Comparison of ENCODE assay signal across 1 cellular context in the genomic region with DNA sequence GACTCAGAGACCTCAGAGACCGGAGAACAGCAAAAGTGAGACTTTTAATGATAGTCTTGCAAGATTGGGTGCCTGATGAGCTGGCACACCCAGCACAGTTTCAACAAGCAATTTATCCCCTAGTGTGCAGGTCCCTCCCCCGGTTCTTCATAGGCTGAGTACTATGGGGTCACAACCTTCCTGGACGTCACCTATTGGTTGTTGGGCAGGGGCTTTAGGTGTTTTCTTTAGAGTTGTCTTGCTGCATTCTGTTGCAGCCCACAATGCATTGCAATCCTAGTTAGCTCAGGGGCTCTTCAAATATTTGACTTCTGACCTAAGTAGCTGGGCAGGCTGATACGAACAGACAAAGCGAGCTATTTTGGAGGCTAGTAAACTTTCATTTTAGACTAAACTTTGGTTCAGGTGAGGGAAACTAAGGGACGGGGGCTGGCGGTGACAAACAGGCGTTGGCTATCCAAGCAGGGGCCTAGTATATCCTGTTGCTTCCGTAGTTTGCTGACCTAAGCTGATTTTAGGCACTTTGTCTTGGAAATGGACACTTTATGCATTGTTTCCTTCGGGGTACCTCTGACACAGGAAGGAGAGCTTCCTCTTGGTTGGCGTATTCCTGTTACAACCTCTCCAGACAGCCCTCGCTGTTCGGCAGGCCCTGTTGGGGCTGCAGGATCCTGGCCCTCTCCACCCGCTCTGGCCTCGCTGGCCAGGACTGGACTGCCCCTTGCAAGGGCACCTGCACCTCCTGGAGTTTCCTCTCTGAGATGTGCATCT.
TF ChIP-seq lines count a peak whose summit lies in the region.

No MANE protein-coding gene starts in this region.

TF ChIP-seq in HepG2, 621 proteins besides CTCF, POLR2A, EP300 and RAD21 (continued from another document and continues in another):
- TF ChIP-seq ZNF510 (CRISPR knock-in tag; IDR thresholded peaks at IDR 0.05; ENCODE audit: low read depth) (no peak), ZNF496 (CRISPR knock-in tag; IDR thresholded peaks at IDR 0.05; ENCODE audit: insufficient replicate concordance) (no peak), KLF13 (CRISPR knock-in tag; IDR thresholded peaks at IDR 0.05) (no peak), PCBP2 (optimal IDR thresholded peaks at IDR 0.05; ENCODE audit: low read depth, low read length, poor library complexity, severe bottlenecking) (no peak), SETDB1 (CRISPR knock-in tag; IDR thresholded peaks at IDR 0.05; ENCODE audit: borderline replicate concordance) (no peak), ZNF24 (IDR thresholded peaks at IDR 0.05) (no peak), ZFP41 (CRISPR knock-in tag; IDR thresholded peaks at IDR 0.05; ENCODE audit: borderline replicate concordance) (no peak), CENPX (CRISPR knock-in tag; IDR thresholded peaks at IDR 0.05) (no peak), SIN3A (IDR thresholded peaks at IDR 0.05; ENCODE audit: borderline replicate concordance, low read depth, low read length) (peak; percentile 85), ZNF747 (CRISPR knock-in tag; IDR thresholded peaks at IDR 0.05; ENCODE audit: borderline replicate concordance) (0 out of 2 replicates have a peak, but pooled peaks have one; percentile 16), ZNF567 (CRISPR knock-in tag; IDR thresholded peaks at IDR 0.05; ENCODE audit: borderline replicate concordance) (no peak), NR2F6 (IDR thresholded peaks at IDR 0.05) (peak; percentile 81), NR2F6 (CRISPR knock-in tag; IDR thresholded peaks at IDR 0.05) (peak; percentile 63), MIER2 (CRISPR knock-in tag; IDR thresholded peaks at IDR 0.05) (no peak), TCF7 (IDR thresholded peaks at IDR 0.05; ENCODE audit: low read depth) (no peak), ZNF160 (CRISPR knock-in tag; IDR thresholded peaks at IDR 0.05) (peak; percentile 12; the same call in 1 of the 2 replicates), SP4 (CRISPR knock-in tag; IDR thresholded peaks at IDR 0.05) (peak; percentile 16), CCAR2 (optimal IDR thresholded peaks at IDR 0.05; ENCODE audit: low read depth, low read length) (no peak), ZFAT (CRISPR knock-in tag; conservative IDR thresholded peaks at IDR 0.05) (no peak), FOXA1 (IDR thresholded peaks at IDR 0.05) (no peak), FOXA1 (CRISPR knock-in tag; IDR thresholded peaks at IDR 0.05) (peak; percentile 40; the same call in 1 of the 2 replicates), ZNF703 (CRISPR knock-in tag; IDR thresholded peaks at IDR 0.05; ENCODE audit: borderline replicate concordance) (no peak; the same call in 1 of the 2 replicates), PHF5A (CRISPR knock-in tag; IDR thresholded peaks at IDR 0.05; ENCODE audit: low read depth, unreplicated experiment) (peak; percentile 62), ZBTB21 (CRISPR knock-in tag; IDR thresholded peaks at IDR 0.05) (no peak), IRF2 (CRISPR knock-in tag; IDR thresholded peaks at IDR 0.05) (peak; percentile 60; the same call in 1 of the 2 replicates), ZBTB42 (CRISPR knock-in tag; IDR thresholded peaks at IDR 0.05) (no peak), ZNF326 (CRISPR knock-in tag; IDR thresholded peaks at IDR 0.05; ENCODE audit: borderline replicate concordance) (no peak), POGZ (CRISPR knock-in tag; IDR thresholded peaks at IDR 0.05) (no peak; the same call in 1 of the 2 replicates), ZNF431 (CRISPR knock-in tag; IDR thresholded peaks at IDR 0.05; ENCODE audit: borderline replicate concordance, low read depth) (0 out of 2 replicates have a peak, but pooled peaks have one; percentile 43), ZNF674 (CRISPR knock-in tag; IDR thresholded peaks at IDR 0.05; ENCODE audit: low read depth) (no peak), ZNF546 (CRISPR knock-in tag; conservative IDR thresholded peaks at IDR 0.05) (no peak)
- TF ChIP-seq, protein P1, sequence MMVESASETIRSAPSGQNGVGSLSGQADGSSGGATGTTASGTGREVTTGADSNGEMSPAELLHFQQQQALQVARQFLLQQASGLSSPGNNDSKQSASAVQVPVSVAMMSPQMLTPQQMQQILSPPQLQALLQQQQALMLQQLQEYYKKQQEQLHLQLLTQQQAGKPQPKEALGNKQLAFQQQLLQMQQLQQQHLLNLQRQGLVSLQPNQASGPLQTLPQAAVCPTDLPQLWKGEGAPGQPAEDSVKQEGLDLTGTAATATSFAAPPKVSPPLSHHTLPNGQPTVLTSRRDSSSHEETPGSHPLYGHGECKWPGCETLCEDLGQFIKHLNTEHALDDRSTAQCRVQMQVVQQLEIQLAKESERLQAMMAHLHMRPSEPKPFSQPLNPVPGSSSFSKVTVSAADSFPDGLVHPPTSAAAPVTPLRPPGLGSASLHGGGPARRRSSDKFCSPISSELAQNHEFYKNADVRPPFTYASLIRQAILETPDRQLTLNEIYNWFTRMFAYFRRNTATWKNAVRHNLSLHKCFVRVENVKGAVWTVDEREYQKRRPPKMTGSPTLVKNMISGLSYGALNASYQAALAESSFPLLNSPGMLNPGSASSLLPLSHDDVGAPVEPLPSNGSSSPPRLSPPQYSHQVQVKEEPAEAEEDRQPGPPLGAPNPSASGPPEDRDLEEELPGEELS (CRISPR knock-in tag; IDR thresholded peaks at IDR 0.05): 0 out of 2 replicates have a peak, but pooled peaks have one; percentile 9
- TF ChIP-seq, protein P2, sequence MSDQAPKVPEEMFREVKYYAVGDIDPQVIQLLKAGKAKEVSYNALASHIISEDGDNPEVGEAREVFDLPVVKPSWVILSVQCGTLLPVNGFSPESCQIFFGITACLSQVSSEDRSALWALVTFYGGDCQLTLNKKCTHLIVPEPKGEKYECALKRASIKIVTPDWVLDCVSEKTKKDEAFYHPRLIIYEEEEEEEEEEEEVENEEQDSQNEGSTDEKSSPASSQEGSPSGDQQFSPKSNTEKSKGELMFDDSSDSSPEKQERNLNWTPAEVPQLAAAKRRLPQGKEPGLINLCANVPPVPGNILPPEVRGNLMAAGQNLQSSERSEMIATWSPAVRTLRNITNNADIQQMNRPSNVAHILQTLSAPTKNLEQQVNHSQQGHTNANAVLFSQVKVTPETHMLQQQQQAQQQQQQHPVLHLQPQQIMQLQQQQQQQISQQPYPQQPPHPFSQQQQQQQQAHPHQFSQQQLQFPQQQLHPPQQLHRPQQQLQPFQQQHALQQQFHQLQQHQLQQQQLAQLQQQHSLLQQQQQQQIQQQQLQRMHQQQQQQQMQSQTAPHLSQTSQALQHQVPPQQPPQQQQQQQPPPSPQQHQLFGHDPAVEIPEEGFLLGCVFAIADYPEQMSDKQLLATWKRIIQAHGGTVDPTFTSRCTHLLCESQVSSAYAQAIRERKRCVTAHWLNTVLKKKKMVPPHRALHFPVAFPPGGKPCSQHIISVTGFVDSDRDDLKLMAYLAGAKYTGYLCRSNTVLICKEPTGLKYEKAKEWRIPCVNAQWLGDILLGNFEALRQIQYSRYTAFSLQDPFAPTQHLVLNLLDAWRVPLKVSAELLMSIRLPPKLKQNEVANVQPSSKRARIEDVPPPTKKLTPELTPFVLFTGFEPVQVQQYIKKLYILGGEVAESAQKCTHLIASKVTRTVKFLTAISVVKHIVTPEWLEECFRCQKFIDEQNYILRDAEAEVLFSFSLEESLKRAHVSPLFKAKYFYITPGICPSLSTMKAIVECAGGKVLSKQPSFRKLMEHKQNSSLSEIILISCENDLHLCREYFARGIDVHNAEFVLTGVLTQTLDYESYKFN (CRISPR knock-in tag; conservative IDR thresholded peaks at IDR 0.05): peak; percentile 72
- TF ChIP-seq, protein P3, sequence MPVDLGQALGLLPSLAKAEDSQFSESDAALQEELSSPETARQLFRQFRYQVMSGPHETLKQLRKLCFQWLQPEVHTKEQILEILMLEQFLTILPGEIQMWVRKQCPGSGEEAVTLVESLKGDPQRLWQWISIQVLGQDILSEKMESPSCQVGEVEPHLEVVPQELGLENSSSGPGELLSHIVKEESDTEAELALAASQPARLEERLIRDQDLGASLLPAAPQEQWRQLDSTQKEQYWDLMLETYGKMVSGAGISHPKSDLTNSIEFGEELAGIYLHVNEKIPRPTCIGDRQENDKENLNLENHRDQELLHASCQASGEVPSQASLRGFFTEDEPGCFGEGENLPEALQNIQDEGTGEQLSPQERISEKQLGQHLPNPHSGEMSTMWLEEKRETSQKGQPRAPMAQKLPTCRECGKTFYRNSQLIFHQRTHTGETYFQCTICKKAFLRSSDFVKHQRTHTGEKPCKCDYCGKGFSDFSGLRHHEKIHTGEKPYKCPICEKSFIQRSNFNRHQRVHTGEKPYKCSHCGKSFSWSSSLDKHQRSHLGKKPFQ (CRISPR knock-in tag; IDR thresholded peaks at IDR 0.05; ENCODE audit: insufficient replicate concordance): no peak
- TF ChIP-seq, protein P4, sequence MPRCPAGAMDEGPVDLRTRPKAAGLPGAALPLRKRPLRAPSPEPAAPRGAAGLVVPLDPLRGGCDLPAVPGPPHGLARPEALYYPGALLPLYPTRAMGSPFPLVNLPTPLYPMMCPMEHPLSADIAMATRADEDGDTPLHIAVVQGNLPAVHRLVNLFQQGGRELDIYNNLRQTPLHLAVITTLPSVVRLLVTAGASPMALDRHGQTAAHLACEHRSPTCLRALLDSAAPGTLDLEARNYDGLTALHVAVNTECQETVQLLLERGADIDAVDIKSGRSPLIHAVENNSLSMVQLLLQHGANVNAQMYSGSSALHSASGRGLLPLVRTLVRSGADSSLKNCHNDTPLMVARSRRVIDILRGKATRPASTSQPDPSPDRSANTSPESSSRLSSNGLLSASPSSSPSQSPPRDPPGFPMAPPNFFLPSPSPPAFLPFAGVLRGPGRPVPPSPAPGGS (CRISPR knock-in tag; IDR thresholded peaks at IDR 0.05): no peak; the same call in 1 of the 2 replicates
- TF ChIP-seq, protein P5, sequence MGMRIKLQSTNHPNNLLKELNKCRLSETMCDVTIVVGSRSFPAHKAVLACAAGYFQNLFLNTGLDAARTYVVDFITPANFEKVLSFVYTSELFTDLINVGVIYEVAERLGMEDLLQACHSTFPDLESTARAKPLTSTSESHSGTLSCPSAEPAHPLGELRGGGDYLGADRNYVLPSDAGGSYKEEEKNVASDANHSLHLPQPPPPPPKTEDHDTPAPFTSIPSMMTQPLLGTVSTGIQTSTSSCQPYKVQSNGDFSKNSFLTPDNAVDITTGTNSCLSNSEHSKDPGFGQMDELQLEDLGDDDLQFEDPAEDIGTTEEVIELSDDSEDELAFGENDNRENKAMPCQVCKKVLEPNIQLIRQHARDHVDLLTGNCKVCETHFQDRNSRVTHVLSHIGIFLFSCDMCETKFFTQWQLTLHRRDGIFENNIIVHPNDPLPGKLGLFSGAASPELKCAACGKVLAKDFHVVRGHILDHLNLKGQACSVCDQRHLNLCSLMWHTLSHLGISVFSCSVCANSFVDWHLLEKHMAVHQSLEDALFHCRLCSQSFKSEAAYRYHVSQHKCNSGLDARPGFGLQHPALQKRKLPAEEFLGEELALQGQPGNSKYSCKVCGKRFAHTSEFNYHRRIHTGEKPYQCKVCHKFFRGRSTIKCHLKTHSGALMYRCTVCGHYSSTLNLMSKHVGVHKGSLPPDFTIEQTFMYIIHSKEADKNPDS (CRISPR knock-in tag; IDR thresholded peaks at IDR 0.05): 0 out of 2 replicates have a peak, but pooled peaks have one; percentile 31
- TF ChIP-seq, protein P6, sequence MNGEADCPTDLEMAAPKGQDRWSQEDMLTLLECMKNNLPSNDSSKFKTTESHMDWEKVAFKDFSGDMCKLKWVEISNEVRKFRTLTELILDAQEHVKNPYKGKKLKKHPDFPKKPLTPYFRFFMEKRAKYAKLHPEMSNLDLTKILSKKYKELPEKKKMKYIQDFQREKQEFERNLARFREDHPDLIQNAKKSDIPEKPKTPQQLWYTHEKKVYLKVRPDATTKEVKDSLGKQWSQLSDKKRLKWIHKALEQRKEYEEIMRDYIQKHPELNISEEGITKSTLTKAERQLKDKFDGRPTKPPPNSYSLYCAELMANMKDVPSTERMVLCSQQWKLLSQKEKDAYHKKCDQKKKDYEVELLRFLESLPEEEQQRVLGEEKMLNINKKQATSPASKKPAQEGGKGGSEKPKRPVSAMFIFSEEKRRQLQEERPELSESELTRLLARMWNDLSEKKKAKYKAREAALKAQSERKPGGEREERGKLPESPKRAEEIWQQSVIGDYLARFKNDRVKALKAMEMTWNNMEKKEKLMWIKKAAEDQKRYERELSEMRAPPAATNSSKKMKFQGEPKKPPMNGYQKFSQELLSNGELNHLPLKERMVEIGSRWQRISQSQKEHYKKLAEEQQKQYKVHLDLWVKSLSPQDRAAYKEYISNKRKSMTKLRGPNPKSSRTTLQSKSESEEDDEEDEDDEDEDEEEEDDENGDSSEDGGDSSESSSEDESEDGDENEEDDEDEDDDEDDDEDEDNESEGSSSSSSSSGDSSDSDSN (CRISPR knock-in tag; IDR thresholded peaks at IDR 0.05): 0 out of 2 replicates have a peak, but pooled peaks have one; percentile 11
- TF ChIP-seq, protein P7, sequence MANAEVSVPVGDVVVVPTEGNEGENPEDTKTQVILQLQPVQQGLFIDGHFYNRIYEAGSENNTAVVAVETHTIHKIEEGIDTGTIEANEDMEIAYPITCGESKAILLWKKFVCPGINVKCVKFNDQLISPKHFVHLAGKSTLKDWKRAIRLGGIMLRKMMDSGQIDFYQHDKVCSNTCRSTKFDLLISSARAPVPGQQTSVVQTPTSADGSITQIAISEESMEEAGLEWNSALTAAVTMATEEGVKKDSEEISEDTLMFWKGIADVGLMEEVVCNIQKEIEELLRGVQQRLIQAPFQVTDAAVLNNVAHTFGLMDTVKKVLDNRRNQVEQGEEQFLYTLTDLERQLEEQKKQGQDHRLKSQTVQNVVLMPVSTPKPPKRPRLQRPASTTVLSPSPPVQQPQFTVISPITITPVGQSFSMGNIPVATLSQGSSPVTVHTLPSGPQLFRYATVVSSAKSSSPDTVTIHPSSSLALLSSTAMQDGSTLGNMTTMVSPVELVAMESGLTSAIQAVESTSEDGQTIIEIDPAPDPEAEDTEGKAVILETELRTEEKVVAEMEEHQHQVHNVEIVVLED (CRISPR knock-in tag; IDR thresholded peaks at IDR 0.05; ENCODE audit: borderline replicate concordance): no peak; the same call in 1 of the 2 replicates
- TF ChIP-seq, protein P8, sequence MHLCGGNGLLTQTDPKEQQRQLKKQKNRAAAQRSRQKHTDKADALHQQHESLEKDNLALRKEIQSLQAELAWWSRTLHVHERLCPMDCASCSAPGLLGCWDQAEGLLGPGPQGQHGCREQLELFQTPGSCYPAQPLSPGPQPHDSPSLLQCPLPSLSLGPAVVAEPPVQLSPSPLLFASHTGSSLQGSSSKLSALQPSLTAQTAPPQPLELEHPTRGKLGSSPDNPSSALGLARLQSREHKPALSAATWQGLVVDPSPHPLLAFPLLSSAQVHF (CRISPR knock-in tag; IDR thresholded peaks at IDR 0.05): no peak
- TF ChIP-seq, protein P9, sequence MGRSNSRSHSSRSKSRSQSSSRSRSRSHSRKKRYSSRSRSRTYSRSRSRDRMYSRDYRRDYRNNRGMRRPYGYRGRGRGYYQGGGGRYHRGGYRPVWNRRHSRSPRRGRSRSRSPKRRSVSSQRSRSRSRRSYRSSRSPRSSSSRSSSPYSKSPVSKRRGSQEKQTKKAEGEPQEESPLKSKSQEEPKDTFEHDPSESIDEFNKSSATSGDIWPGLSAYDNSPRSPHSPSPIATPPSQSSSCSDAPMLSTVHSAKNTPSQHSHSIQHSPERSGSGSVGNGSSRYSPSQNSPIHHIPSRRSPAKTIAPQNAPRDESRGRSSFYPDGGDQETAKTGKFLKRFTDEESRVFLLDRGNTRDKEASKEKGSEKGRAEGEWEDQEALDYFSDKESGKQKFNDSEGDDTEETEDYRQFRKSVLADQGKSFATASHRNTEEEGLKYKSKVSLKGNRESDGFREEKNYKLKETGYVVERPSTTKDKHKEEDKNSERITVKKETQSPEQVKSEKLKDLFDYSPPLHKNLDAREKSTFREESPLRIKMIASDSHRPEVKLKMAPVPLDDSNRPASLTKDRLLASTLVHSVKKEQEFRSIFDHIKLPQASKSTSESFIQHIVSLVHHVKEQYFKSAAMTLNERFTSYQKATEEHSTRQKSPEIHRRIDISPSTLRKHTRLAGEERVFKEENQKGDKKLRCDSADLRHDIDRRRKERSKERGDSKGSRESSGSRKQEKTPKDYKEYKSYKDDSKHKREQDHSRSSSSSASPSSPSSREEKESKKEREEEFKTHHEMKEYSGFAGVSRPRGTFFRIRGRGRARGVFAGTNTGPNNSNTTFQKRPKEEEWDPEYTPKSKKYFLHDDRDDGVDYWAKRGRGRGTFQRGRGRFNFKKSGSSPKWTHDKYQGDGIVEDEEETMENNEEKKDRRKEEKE (IDR thresholded peaks at IDR 0.05): no peak
